Comparison of ENCODE assay signal across 10 cellular contexts in genomic region chr6:37174515-37175331, GRCh38. TPM values are rescaled to one million over a fixed set of nuclear protein-coding genes. Genes with fewer than 3 reads are reported as not detected.
DNase-seq lines count a peak whose midpoint lies in the region; ATAC-seq, FAIRE-seq and TF ChIP-seq lines count a peak whose summit lies in the region.
"Had no signal": no experiment of that assay in that cellular context is flagged by ENCODE, and none has a peak within 500 bp of the region (broad histone marks: within the 10 kb centered on the region; RNA-seq: fewer than 3 reads in every experiment).

No MANE protein-coding gene starts in this region.

- peak overlapping the region in 10 of 11 experiments; percentile 24 to 99 (median 94); a peak in 19 of 22 replicates for H3K4me2 ChIP-seq in BLaER1 treated with 17β-estradiol and CSF1 and Interleukin-3, amounts not matched to agents 10 nM and 100 nM
- H3K4me2 ChIP-seq in Loucy (ENCODE audit: low read depth, low read length, poor library complexity, severe bottlenecking), result peak overlapping the region; percentile 36
- no peak overlapping the region; the same call in 1 of the 2 replicates for H3K4me2 ChIP-seq in GM12878 (ENCODE audit: control insufficient read depth, insufficient read depth)

- TF ChIP-seq RAD21 in GM12878 (IDR thresholded peaks at IDR 0.05; ENCODE audit: insufficient read depth, low read depth, low read length), result no peak

- H3K27me3 ChIP-seq in BLaER1 treated with 17β-estradiol and CSF1 and Interleukin-3, amounts not matched to agents 10 nM and 100 nM, result peaks cover 0 to 16% (median 6%) of the 10 kb centered on the region in 11 experiments; a peak in 10 of 22 replicates
- no peaks in the 10 kb centered on the region for H3K27me3 ChIP-seq in Loucy (ENCODE audit: insufficient read depth, low read length, poor library complexity, severe bottlenecking)
- no peaks in the 10 kb centered on the region for H3K27me3 ChIP-seq in GM12878 (replicated peaks in 1 of 2; ENCODE audit: control insufficient read depth in 2 of 2, insufficient read depth in 2 of 2, low read length in 1 of 2)

- no peak for DNase-seq in GM12878 (ENCODE audit: low read depth, low spot score)
- DNase-seq in naive B cell, result no peak
- no peak for DNase-seq in GOT3 (lab: John Stamatoyannopoulos, UW)
- DNase-seq in mesothelial cell of epicardium (ENCODE audit: low spot score in 2 of 2, unreplicated experiment in 2 of 2), result no peak
- DNase-seq in UCSD-AML1 (lab: John Stamatoyannopoulos, UW; ENCODE audit: unreplicated experiment), result no peak
- DNase-seq: amygdala had no signal

- BruUV-seq in GM12878 (replicated peaks; lab: Mats Ljungman, UMichigan), result TSS peak; percentile 43

- RAD21 ChIA-PET in GM12878 (lab: Charles Lee; ENCODE audit: unreplicated experiment), result interaction anchor here (3.0 to 8.3 kb wide), 3 partner anchors 35 to 155 kb away, joined by 16 to 255 read pairs (median 76); no protein-coding TSS in a partner anchor

- H3K9me2 ChIP-seq in Loucy (replicated peaks; ENCODE audit: low read depth, low read length), result no peaks in the 10 kb centered on the region

- peak overlapping the region in 5 of 8 donors; percentile 36 to 81 (median 62) for H3K4me3 Mint-ChIP-seq in naive B cell
- H3K4me3 Mint-ChIP-seq in mesothelial cell of epicardium, result no peak overlapping the region

- FAIRE-seq in GM12878 (lab: Jason Lieb, UNC), result no peak
- FAIRE-seq: endothelial cell of umbilical vein had no signal

- H3K36me3 Mint-ChIP-seq in naive B cell (peaks cover 10 to 22% of the 10 kb centered on the region in 2 donors), mesothelial cell of epicardium (peaks cover 20% of the 10 kb centered on the region)

- TF ChIP-seq POLR2A in GM12878 (IDR thresholded peaks at IDR 0.05; ENCODE audit: low read depth, low read length), result no peak

- H4K20me1 ChIP-seq in BLaER1 treated with 17β-estradiol and CSF1 and Interleukin-3, amounts not matched to agents 10 nM and 100 nM, result peaks cover 0 to 29% (median 18%) of the 10 kb centered on the region in 11 experiments; a peak in 14 of 22 replicates
- H4K20me1 ChIP-seq in Loucy (ENCODE audit: insufficient read depth, low read length, poor library complexity, severe bottlenecking) (peaks cover 27% of the 10 kb centered on the region), GM12878 (ENCODE audit: control insufficient read depth, insufficient read depth) (no peaks in the 10 kb centered on the region; the same call in 1 of the 2 replicates)

- H3K27ac Mint-ChIP-seq in naive B cell, result peak overlapping the region in 4 of 6 donors; percentile 53 to 89 (median 82)
- H3K27ac Mint-ChIP-seq in mesothelial cell of epicardium, result no peak overlapping the region

- peaks cover 52 to 76% (median 68%) of the 10 kb centered on the region in 3 donors for H3K4me1 Mint-ChIP-seq in naive B cell
- peaks cover 18% of the 10 kb centered on the region for H3K4me1 Mint-ChIP-seq in mesothelial cell of epicardium

- H3K27ac ChIP-seq in BLaER1 treated with 17β-estradiol and CSF1 and Interleukin-3, amounts not matched to agents 10 nM and 100 nM, result peak overlapping the region; percentile 22 to 97 (median 90); a peak in 20 of 22 replicates
- no peak overlapping the region for H3K27ac ChIP-seq in GM12878 (ENCODE audit: control insufficient read depth, insufficient read depth)

- no peak for TF ChIP-seq CTCF in Loucy (conservative IDR thresholded peaks at IDR 0.05; ENCODE audit: low read length)
- no peak for TF ChIP-seq CTCF in GM12878 (IDR thresholded peaks at IDR 0.05 in 2 of 3, conservative IDR thresholded peaks at IDR 0.05 in 1 of 3; ENCODE audit: control insufficient read depth in 2 of 3, extremely low read depth in 1 of 3, insufficient read depth in 1 of 3, low read depth in 3 of 3, low read length in 3 of 3)
- TF ChIP-seq CTCF in mesothelial cell of epicardium (IDR thresholded peaks at IDR 0.05; ENCODE audit: unreplicated experiment), result no peak

- no peak for TF ChIP-seq EP300 in GM12878 (IDR thresholded peaks at IDR 0.05; ENCODE audit: borderline replicate concordance in 1 of 2, control insufficient read depth in 1 of 2, low read depth in 2 of 2, low read length in 2 of 2)

- SMC1A ChIA-PET in GM12878 (lab: Charles Lee; ENCODE audit: uncharacterized antibody, unreplicated experiment), result interaction anchor here (0.7 to 12.2 kb wide), 5 partner anchors 24 to 156 kb away, joined by 3 to 266 read pairs (median 4); no protein-coding TSS in a partner anchor

- H2AFZ ChIP-seq in Loucy (ENCODE audit: low read length), result no peak overlapping the region
- H2AFZ ChIP-seq in GM12878 (ENCODE audit: control insufficient read depth, low read depth, low read length), result no peak overlapping the region

- H3K27me3 Mint-ChIP-seq in naive B cell, result no peaks in the 10 kb centered on the region
- no peaks in the 10 kb centered on the region for H3K27me3 Mint-ChIP-seq in mesothelial cell of epicardium (ENCODE audit: low read depth)

- peaks cover 0 to 11% (median 0%) of the 10 kb centered on the region in 11 experiments; a peak in 3 of 22 replicates for H3K9me3 ChIP-seq in BLaER1 treated with 17β-estradiol and CSF1 and Interleukin-3, amounts not matched to agents 10 nM and 100 nM (replicated peaks in 1 of 11)
- H3K9me3 ChIP-seq in Loucy (ENCODE audit: insufficient read depth, low read depth, low read length) (no peaks in the 10 kb centered on the region), GM12878 (replicated peaks; ENCODE audit: control insufficient read depth, insufficient read depth, low read length) (no peaks in the 10 kb centered on the region)

- H3K4me3 ChIP-seq in BLaER1 treated with 17β-estradiol and CSF1 and Interleukin-3, amounts not matched to agents 10 nM and 100 nM, result peak overlapping the region in 5 of 10 experiments; percentile 84 to 99 (median 97); a peak in 11 of 20 replicates
- no peak overlapping the region for H3K4me3 ChIP-seq in Loucy (ENCODE audit: low read length, poor library complexity, severe bottlenecking)
- H3K4me3 ChIP-seq in GM12878, result no peak overlapping the region

- in situ Hi-C loops in GM12878 (cut with MboI), result loop anchor here (5.0 to 10.0 kb wide), 3 partner anchors 122 to 410 kb away; no protein-coding TSS in a partner anchor

- CTCF ChIA-PET in GM12878 (lab: Yijun Ruan, JAX), result interaction anchor here (0.6 to 4.4 kb wide), 11 partner anchors 12 to 409 kb away, joined by 3 to 31 read pairs (median 4); no protein-coding TSS in a partner anchor

- no peak for ATAC-seq in GM12878
- ATAC-seq in naive B cell (ENCODE audit: low read depth in 2 of 2), result no peak
- no peak for ATAC-seq in GM21723 (IDR thresholded peaks at IDR 0.05; ENCODE audit: unreplicated experiment)

- peak overlapping the region in 10 of 11 experiments; percentile 29 to 99 (median 94); a peak in 18 of 22 replicates for H3K9ac ChIP-seq in BLaER1 treated with 17β-estradiol and CSF1 and Interleukin-3, amounts not matched to agents 10 nM and 100 nM
- H3K9ac ChIP-seq in Loucy (ENCODE audit: low read depth, low read length, poor library complexity, severe bottlenecking), result no peak overlapping the region
- no peak overlapping the region for H3K9ac ChIP-seq in GM12878 (ENCODE audit: control insufficient read depth, insufficient read depth, low read length)

- POLR2A ChIA-PET in GM12878 (lab: Charles Lee), result no interaction called here

- H3K36me3 ChIP-seq in BLaER1 treated with 17β-estradiol and CSF1 and Interleukin-3, amounts not matched to agents 10 nM and 100 nM, result peaks cover 26 to 66% (median 54%) of the 10 kb centered on the region in 11 experiments
- peaks cover 28% of the 10 kb centered on the region; the same call in 1 of the 2 replicates for H3K36me3 ChIP-seq in Loucy (ENCODE audit: insufficient read depth, low read length)
- peaks cover 7 to 8% of the 10 kb centered on the region in 2 experiments for H3K36me3 ChIP-seq in GM12878 (ENCODE audit: control insufficient read depth in 2 of 2, insufficient read depth in 2 of 2, low read length in 1 of 2)

- WGBS in GM12878 (ENCODE audit: insufficient coverage, insufficient replicate concordance, low lambda C conversion rate, missing lambda C conversion rate), result 89% methylated on average over 10 of the region's 10 CpGs

- H3K9me3 Mint-ChIP-seq in naive B cell, result no peaks in the 10 kb centered on the region
- no peaks in the 10 kb centered on the region for H3K9me3 Mint-ChIP-seq in mesothelial cell of epicardium

- H3K79me2 ChIP-seq in Loucy (ENCODE audit: insufficient read depth, low read length), result peaks cover 46% of the 10 kb centered on the region
- H3K79me2 ChIP-seq in GM12878 (ENCODE audit: control insufficient read depth, insufficient read depth, low read length), result peaks cover 12% of the 10 kb centered on the region

- intact Hi-C loops in GM12878 (cut with micrococcal nuclease; ENCODE audit: unreplicated experiment), result loop anchor here (5.0 to 10.0 kb wide), 3 partner anchors 62 to 410 kb away; partner anchors contain the start of gene C6orf89

- H3F3A ChIP-seq in Loucy (ENCODE audit: low read depth), result peaks cover 3% of the 10 kb centered on the region; the same call in 1 of the 2 replicates

- peaks cover 48 to 72% (median 68%) of the 10 kb centered on the region in 10 experiments for H3K4me1 ChIP-seq in BLaER1 treated with 17β-estradiol and CSF1 and Interleukin-3, amounts not matched to agents 10 nM and 100 nM
- peaks cover 19% of the 10 kb centered on the region for H3K4me1 ChIP-seq in Loucy (ENCODE audit: insufficient read depth, low read length, poor library complexity, severe bottlenecking)
- peaks cover 26% of the 10 kb centered on the region for H3K4me1 ChIP-seq in GM12878 (ENCODE audit: control insufficient read depth, insufficient read depth, low read length)

TF ChIP-seq in GM12878, 131 proteins besides CTCF, POLR2A, EP300 and RAD21 (continues in another document):
- no peak for TF ChIP-seq NFIC (IDR thresholded peaks at IDR 0.05; ENCODE audit: low read depth, low read length)

RNA-seq across cellular contexts. Expression of gene PIM1, which starts 4.8 kb away (rescaled TPM):
- total RNA-seq in GM12878 (2013; cell fraction: nucleolus; rRNA removed), result 6.3 and 7.3 TPM in 2 replicates
- 10.6 and 12.5 TPM in 2 replicates for total RNA-seq in GM12878 (2014; rRNA removed)
- total RNA-seq in GM12878 (2014; rRNA removed; fragmentation: Illumina TruSeq; extraction: Trizol), result 9.9 and 10.5 TPM in 2 replicates
- 20.6 and 22.0 TPM in 2 replicates for total RNA-seq in GM12878 (2021)
- 8.2 TPM for polyA plus RNA-seq in GM12878 (2011; ENCODE audit: low read depth)
- 6.4 and 10.4 TPM in 2 replicates for polyA plus RNA-seq in GM12878 (2011; rRNA removed)
- 9.2 and 10.8 TPM in 2 replicates for polyA plus RNA-seq in GM12878 (2011; cell fraction: cytosol; rRNA removed)
- polyA plus RNA-seq in GM12878 (2011; cell fraction: nucleus; rRNA removed), result 14.0 and 16.8 TPM in 2 replicates
- 12.5 and 17.7 TPM in 2 replicates for polyA plus RNA-seq in GM12878 (2012)
- 29.0 and 33.9 TPM in 2 replicates for polyA plus RNA-seq in GM12878 (2014; fragmentation: Illumina TruSeq; extraction: Trizol)
- polyA plus RNA-seq in GM12878 (2014; fragmentation: Nextera tagmentation; extraction: Ambion mirVana), result 1 to 10 TPM in 1 of 2 experiments, under 1 TPM in 1; 0.66 to 3.0 TPM
- 11.1 and 11.6 TPM in 2 replicates for polyA plus RNA-seq in GM12878 (2014; rRNA removed)
- 1 to 10 TPM; 7.0 to 8.1 TPM for polyA plus RNA-seq in GM12878 (2016; fragmentation: Nextera tagmentation; extraction: Ambion mirVana)
- polyA minus RNA-seq in GM12878 (2011; rRNA and poly(A)+ RNA removed), result 9.8 and 11.3 TPM in 2 replicates
- 4.7 and 7.4 TPM in 2 replicates for polyA minus RNA-seq in GM12878 (2011; cell fraction: cytosol; rRNA and poly(A)+ RNA removed)
- polyA minus RNA-seq in GM12878 (2011; cell fraction: nucleus; rRNA and poly(A)+ RNA removed), result 6.0 and 8.4 TPM in 2 replicates
- polyA plus RNA-seq in naive B cell (ENCODE audit: low read depth in 6 of 6), result 10 to 100 TPM; 15.0 to 46.3 (median 24.3) TPM
- 26.2 to 30.3 TPM (median 28.6 TPM) in 3 replicates for total RNA-seq in mesothelial cell of epicardium

Comparison
In these comparisons a context has a peak if more than half of its experiments do, and no peak if none do; other contexts are left out.
1. H3K9ac ChIP-seq: peak in BLaER1 treated with 17β-estradiol and CSF1 and Interleukin-3, amounts not matched to agents 10 nM and 100 nM (10 of 11); none in Loucy (single experiment) and GM12878 (single experiment).